ENCODE assay signal across 21 cellular contexts in the genomic region with DNA sequence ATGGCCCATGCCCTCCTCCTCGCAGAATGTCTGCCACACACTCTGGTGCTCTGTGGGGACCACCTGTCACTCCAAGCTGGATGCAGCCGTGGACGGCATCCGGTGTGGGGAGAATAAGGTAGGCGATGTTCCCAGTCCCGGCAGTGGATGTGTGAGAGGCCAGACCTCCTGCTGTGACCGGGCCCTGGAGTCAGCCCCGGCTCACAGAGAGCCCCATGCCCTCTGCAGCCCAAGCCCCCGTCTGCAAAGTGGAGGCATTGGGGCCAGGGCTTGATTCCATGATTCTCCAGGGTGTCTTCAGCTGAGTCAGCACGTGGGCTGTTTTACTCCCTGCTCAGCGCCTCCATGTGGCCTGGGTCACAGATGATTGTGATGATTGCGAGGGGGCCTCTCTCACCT. TPM values are rescaled to one million over a fixed set of nuclear protein-coding genes. Genes with fewer than 3 reads are reported as not detected.
DNase-seq lines count a peak whose midpoint lies in the region; ATAC-seq and TF ChIP-seq lines count a peak whose summit lies in the region.
"Had no signal": no experiment of that assay in that cellular context is flagged by ENCODE, and none has a peak within 500 bp of the region (broad histone marks: within the 10 kb centered on the region; RNA-seq: fewer than 3 reads in every experiment).

No MANE protein-coding gene starts in this region.

- DNase-seq in cardiac septum (ENCODE audit: low spot score) (peak; percentile 71), right cardiac atrium (no peak), HCT116 (ENCODE audit: low read depth, low spot score) (no peak), endothelial cell (ENCODE audit: low spot score) (no peak), spleen (peak; percentile 72), SKM-1 treated with dmso at 0.1 percent for 144 hours (lab: John Stamatoyannopoulos, UW; ENCODE audit: unreplicated experiment) (no peak)
- DNase-seq: AML-193; CD4-positive, alpha-beta T cell; GOT3; MV-4-11; NCI-H1105; NCI-H1436 treated with DMSO at 0.1 percent for 48 hours; NCI-H187 treated with DMSO at 0.1 percent for 48 hours; NCI-H2107; NCI-H524 treated with DMSO at 0.1 percent for 48 hours; NCI-H774; SJCRH30 had no signal

- H3K4me1 Mint-ChIP-seq in endothelial cell (ENCODE audit: unreplicated experiment), result no peaks in the 10 kb centered on the region

- H3K79me2 ChIP-seq in HCT116 (ENCODE audit: insufficient read depth, low read length), result no peaks in the 10 kb centered on the region

- H3K9me2 ChIP-seq in HCT116 (ENCODE audit: insufficient read depth), result no peaks in the 10 kb centered on the region

- no peak overlapping the region for H3K4me3 ChIP-seq in right cardiac atrium (ENCODE audit: low read length)
- H3K4me3 ChIP-seq in HCT116 (replicated peaks in 1 of 2; ENCODE audit: low read depth in 1 of 2, low read length in 2 of 2), result no peak overlapping the region
- no peak overlapping the region for H3K4me3 ChIP-seq in spleen
- H3K4me3 ChIP-seq: BLaER1 treated with 17β-estradiol and CSF1 and Interleukin-3, amounts not matched to agents 10 nM and 100 nM; SJCRH30 had no signal

- CTCF ChIA-PET in HCT116 (lab: Charles Lee), result no interaction called here

- TF ChIP-seq RAD21 in HCT116 (IDR thresholded peaks at IDR 0.05; ENCODE audit: low read depth), result no peak

- POLR2A ChIA-PET in HCT116 (lab: Charles Lee), result no interaction called here

- H3K9me3 Mint-ChIP-seq in endothelial cell (ENCODE audit: unreplicated experiment), result no peaks in the 10 kb centered on the region
- H3K9me3 Mint-ChIP-seq: CD4-positive, alpha-beta T cell had no signal

- WGBS in right cardiac atrium, result 82% methylated on average over 12 of the region's 12 CpGs
- WGBS in spleen, 5 donors, result 92 to 95% (median 94%) methylated on average over 9 to 12 of the region's 12 CpGs

- no peak overlapping the region for H3K9ac ChIP-seq in HCT116 (ENCODE audit: low read length)
- H3K9ac ChIP-seq: BLaER1 treated with 17β-estradiol and CSF1 and Interleukin-3, amounts not matched to agents 10 nM and 100 nM had no signal

- H3K9me3 ChIP-seq in right cardiac atrium (ENCODE audit: control insufficient read depth, low read length) (no peaks in the 10 kb centered on the region), HCT116 (ENCODE audit: control insufficient read depth in 1 of 2, insufficient read depth in 1 of 2, low read depth in 1 of 2, low read length in 2 of 2) (no peaks in the 10 kb centered on the region), spleen (no peaks in the 10 kb centered on the region)
- H3K9me3 ChIP-seq: BLaER1 treated with 17β-estradiol and CSF1 and Interleukin-3, amounts not matched to agents 10 nM and 100 nM; SJCRH30 had no signal

- H3K36me3 ChIP-seq in HCT116 (ENCODE audit: control insufficient read depth in 1 of 2, insufficient read depth in 2 of 2, low read length in 2 of 2) (no peaks in the 10 kb centered on the region), spleen (no peaks in the 10 kb centered on the region)
- H3K36me3 ChIP-seq: BLaER1 treated with 17β-estradiol and CSF1 and Interleukin-3, amounts not matched to agents 10 nM and 100 nM; SJCRH30 had no signal

- H3K4me1 ChIP-seq in right cardiac atrium (ENCODE audit: control insufficient read depth, insufficient read depth, low read length) (no peaks in the 10 kb centered on the region), HCT116 (ENCODE audit: control insufficient read depth in 1 of 2, insufficient read depth in 2 of 2, low read length in 2 of 2) (no peaks in the 10 kb centered on the region), spleen (no peaks in the 10 kb centered on the region)
- H3K4me1 ChIP-seq: SJCRH30 had no signal

- TF ChIP-seq POLR2A in HCT116 (IDR thresholded peaks at IDR 0.05; ENCODE audit: borderline replicate concordance, extremely low read depth, insufficient read depth, insufficient read length) (no peak), spleen (IDR thresholded peaks at IDR 0.05) (no peak)

- no TSS peak for BruUV-seq in HCT116 (replicated peaks; lab: Mats Ljungman, UMichigan)

- H2AFZ ChIP-seq in HCT116 (ENCODE audit: low read depth, low read length, poor library complexity, severe bottlenecking), result no peak overlapping the region

- no peaks in the 10 kb centered on the region for H4K20me1 ChIP-seq in HCT116 (ENCODE audit: insufficient read depth)
- H4K20me1 ChIP-seq: BLaER1 treated with 17β-estradiol and CSF1 and Interleukin-3, amounts not matched to agents 10 nM and 100 nM had no signal

- H3K27ac Mint-ChIP-seq in endothelial cell (ENCODE audit: unreplicated experiment), result peak overlapping the region; percentile 57
- H3K27ac Mint-ChIP-seq: CD4-positive, alpha-beta T cell had no signal

- no peak overlapping the region for H3K4me3 Mint-ChIP-seq in endothelial cell (ENCODE audit: unreplicated experiment)
- H3K4me3 Mint-ChIP-seq: CD4-positive, alpha-beta T cell had no signal

- H3K27me3 ChIP-seq in right cardiac atrium (ENCODE audit: control insufficient read depth, insufficient read depth), result no peaks in the 10 kb centered on the region
- H3K27me3 ChIP-seq in HCT116 (ENCODE audit: insufficient read depth, low read length), result no peaks in the 10 kb centered on the region
- H3K27me3 ChIP-seq in spleen (replicated peaks in 1 of 7), result no peaks in the 10 kb centered on the region
- H3K27me3 ChIP-seq: BLaER1 treated with 17β-estradiol and CSF1 and Interleukin-3, amounts not matched to agents 10 nM and 100 nM; SJCRH30 had no signal

- H3K4me2 ChIP-seq in HCT116 (ENCODE audit: low read length), result no peak overlapping the region
- H3K4me2 ChIP-seq: BLaER1 treated with 17β-estradiol and CSF1 and Interleukin-3, amounts not matched to agents 10 nM and 100 nM had no signal

- H3K27me3 Mint-ChIP-seq in endothelial cell (ENCODE audit: unreplicated experiment), result peaks cover 5% of the 10 kb centered on the region
- H3K27me3 Mint-ChIP-seq: CD4-positive, alpha-beta T cell had no signal

- no peak overlapping the region for H3K27ac ChIP-seq in right cardiac atrium (ENCODE audit: low read length)
- H3K27ac ChIP-seq in HCT116 (ENCODE audit: low read depth, low read length), result no peak overlapping the region
- H3K27ac ChIP-seq in spleen, result no peak overlapping the region
- H3K27ac ChIP-seq: BLaER1 treated with 17β-estradiol and CSF1 and Interleukin-3, amounts not matched to agents 10 nM and 100 nM; HL-60; SJCRH30 had no signal

- RAD21 ChIA-PET in HCT116 (lab: Charles Lee; ENCODE audit: low non-redundant PET in 1 of 2, low total read pairs in 2 of 2, uncharacterized antibody in 2 of 2, unreplicated experiment in 2 of 2), result no interaction called here

- ATAC-seq in right cardiac atrium (no peak), HCT116 (peak; percentile 39; the same call in 1 of the 2 replicates), GM18873 (IDR thresholded peaks at IDR 0.05; ENCODE audit: low FRiP score, unreplicated experiment) (no peak)
- ATAC-seq: SK-N-SH treated with all-trans-retinoic acid at 6 μM for 48 hours had no signal

- no peak for TF ChIP-seq CTCF in HCT116 (IDR thresholded peaks at IDR 0.05 in 2 of 3, conservative IDR thresholded peaks at IDR 0.05 in 1 of 3; ENCODE audit: borderline replicate concordance in 1 of 3, insufficient read depth in 1 of 3, low read depth in 2 of 3, low read length in 2 of 3)
- no peak for TF ChIP-seq CTCF in endothelial cell (IDR thresholded peaks at IDR 0.05; ENCODE audit: unreplicated experiment)
- TF ChIP-seq CTCF in spleen (IDR thresholded peaks at IDR 0.05 in 8 of 11, conservative IDR thresholded peaks at IDR 0.05 in 3 of 11), result no peak

- intact Hi-C loops in cardiac septum (cut with DNase I) (no loop called here), right cardiac atrium (cut with DNase I) (no loop called here), HCT116 (cut with micrococcal nuclease) (no loop called here), spleen (cut with DNase I; ENCODE audit: low total_unique reads) (no loop called here)

- H3K36me3 Mint-ChIP-seq in endothelial cell (ENCODE audit: low read depth, unreplicated experiment), result no peaks in the 10 kb centered on the region

TF ChIP-seq in HCT116, 20 proteins besides CTCF, POLR2A, EP300 and RAD21 (continues in another document):
- no peak for TF ChIP-seq EZH2 (IDR thresholded peaks at IDR 0.05)
- TF ChIP-seq SIN3A (IDR thresholded peaks at IDR 0.05; ENCODE audit: low read depth), result no peak
- TF ChIP-seq ZFX (IDR thresholded peaks at IDR 0.05), result no peak
- no peak for TF ChIP-seq SRF (IDR thresholded peaks at IDR 0.05; ENCODE audit: low read depth)
- no peak for TF ChIP-seq TCF7L2 (IDR thresholded peaks at IDR 0.05; ENCODE audit: borderline replicate concordance, extremely low read depth, insufficient read depth, insufficient read length)
- TF ChIP-seq, protein P1, sequence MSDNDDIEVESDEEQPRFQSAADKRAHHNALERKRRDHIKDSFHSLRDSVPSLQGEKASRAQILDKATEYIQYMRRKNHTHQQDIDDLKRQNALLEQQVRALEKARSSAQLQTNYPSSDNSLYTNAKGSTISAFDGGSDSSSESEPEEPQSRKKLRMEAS (IDR thresholded peaks at IDR 0.05), result no peak

RNA-seq across cellular contexts. Expression of a gene that starts 32.2 kb away (rescaled TPM):
- 0.86 TPM for total RNA-seq in cardiac septum
- total RNA-seq in right cardiac atrium, result 1 to 10 TPM in 1 of 4 donors, under 1 TPM in 2, not detected in 1; 0.21 to 1.4 (median 0.28) TPM
- 0.72 TPM for polyA plus RNA-seq in right cardiac atrium
- 1.2 TPM for total RNA-seq in HCT116 (2021; ENCODE audit: unreplicated experiment)
- 1.2 and 1.9 TPM in 2 replicates for polyA plus RNA-seq in HCT116 (2012)
- total RNA-seq in endothelial cell (ENCODE audit: unreplicated experiment), result 0.28 TPM
- total RNA-seq in spleen, result 1 to 10 TPM in 6 of 7 donors, under 1 TPM in 1; 0.98 to 2.3 (median 1.5) TPM
- polyA plus RNA-seq in spleen, result 1 to 10 TPM in 2 of 3 donors, under 1 TPM in 1; 0.85 to 1.7 (median 1.1) TPM

RNA-seq across cellular contexts. Expression of a gene that starts 54.5 kb away (rescaled TPM):
- total RNA-seq in cardiac septum (3.3 TPM), right cardiac atrium (1 to 10 TPM; 1.8 to 4.3 (median 2.3) TPM), HCT116 (2021; ENCODE audit: unreplicated experiment) (5.7 TPM), endothelial cell (ENCODE audit: unreplicated experiment) (2.0 TPM), spleen (10 to 100 TPM in 1 of 7 donors, 1 to 10 TPM in 4, under 1 TPM in 1, not detected in 1; 0.23 to 12.0 (median 2.2) TPM)
- polyA plus RNA-seq in right cardiac atrium (3.8 TPM), spleen (1 to 10 TPM in 2 of 3 donors, under 1 TPM in 1; 0.58 to 7.8 (median 1.4) TPM)
- polyA plus RNA-seq in HCT116 (2012), result 1.7 and 3.0 TPM in 2 replicates

RNA-seq across cellular contexts. Expression of a gene that starts 54.6 kb away (rescaled TPM):
- total RNA-seq in cardiac septum, result 10.3 TPM
- 10 to 100 TPM; 10.7 to 15.4 (median 11.6) TPM for total RNA-seq in right cardiac atrium
- 5.9 TPM for polyA plus RNA-seq in right cardiac atrium
- 12.7 TPM for total RNA-seq in HCT116 (2021; ENCODE audit: unreplicated experiment)
- polyA plus RNA-seq in HCT116 (2012), result 6.7 and 7.8 TPM in 2 replicates
- total RNA-seq in endothelial cell (ENCODE audit: unreplicated experiment), result 19.3 TPM
- total RNA-seq in spleen, result 10 to 100 TPM; 15.7 to 21.9 (median 19.0) TPM
- 1 to 10 TPM; 3.1 to 5.4 (median 4.8) TPM for polyA plus RNA-seq in spleen

Comparison
In these comparisons a context has a peak if more than half of its experiments do, and no peak if none do; other contexts are left out.
1. DNase-seq: peak in cardiac septum (single experiment) and spleen (single experiment); none in right cardiac atrium (0 of 3), HCT116 (single experiment), endothelial cell (single experiment) and SKM-1 treated with dmso at 0.1 percent for 144 hours (single experiment).